In genomic region chr1:170881268-170882265, GRCh38 we compare ENCODE assay signal across 8 cellular contexts. TPM values are rescaled to one million over a fixed set of nuclear protein-coding genes. Genes with fewer than 3 reads are reported as not detected.
DNase-seq lines count a peak whose midpoint lies in the region; TF ChIP-seq lines count a peak whose summit lies in the region.

No MANE protein-coding gene starts in this region.

- H3K9me3 Mint-ChIP-seq in glutamatergic neuron (ENCODE audit: unreplicated experiment) = no peaks in the 10 kb centered on the region
- peaks cover 2% of the 10 kb centered on the region for H3K9me3 Mint-ChIP-seq in activated T-cell treated with anti-CD3 and anti-CD28 coated beads, Interleukin-2, amount 50 U/mL, for 24 hours

- no peaks in the 10 kb centered on the region for H3K4me1 Mint-ChIP-seq in glutamatergic neuron (ENCODE audit: low read depth, unreplicated experiment)
- no peaks in the 10 kb centered on the region for H3K4me1 Mint-ChIP-seq in activated T-cell treated with anti-CD3 and anti-CD28 coated beads, Interleukin-2, amount 50 U/mL, for 24 hours (ENCODE audit: low read depth)

- H3K27me3 Mint-ChIP-seq in glutamatergic neuron (ENCODE audit: unreplicated experiment) = no peaks in the 10 kb centered on the region
- H3K27me3 Mint-ChIP-seq in activated T-cell treated with anti-CD3 and anti-CD28 coated beads, Interleukin-2, amount 50 U/mL, for 24 hours = peaks cover 12% of the 10 kb centered on the region

- H3K4me3 ChIP-seq in LNCaP clone FGC (ENCODE audit: low read depth, low read length) = no peak overlapping the region
- no peak overlapping the region for H3K4me3 ChIP-seq in brain microvascular endothelial cell (ENCODE audit: low read depth, low read length)

- DNase-seq in GM10248 (ENCODE audit: extremely low spot score) = no peak
- peak; percentile 10 for DNase-seq in LNCaP clone FGC (ENCODE audit: low read depth)
- DNase-seq in brain microvascular endothelial cell = peak; percentile 56
- DNase-seq in lung microvascular endothelial cell (ENCODE audit: low read depth in 2 of 2) = peak; percentile 52 to 54
- no peak for DNase-seq in stimulated activated CD4-positive, alpha-beta T cell treated with anti-CD3 and anti-CD28 coated beads, Interleukin-4, amount 100 ng/mL, for 24 hours
- DNase-seq in glutamatergic neuron = no peak
- DNase-seq in CD1c-positive myeloid dendritic cell (ENCODE audit: extremely low spot score) = no peak
- no peak for DNase-seq in activated T-cell treated with anti-CD3 and anti-CD28 coated beads, Interleukin-2, amount 50 U/mL, for 24 hours

- no peak overlapping the region for H3K27ac ChIP-seq in brain microvascular endothelial cell

- no peaks in the 10 kb centered on the region for H3K27me3 ChIP-seq in brain microvascular endothelial cell (replicated peaks)

- POLR2A ChIA-PET in GM10248 (lab: Yijun Ruan, JAX) = no interaction called here

- no peaks in the 10 kb centered on the region for H3K36me3 ChIP-seq in brain microvascular endothelial cell (replicated peaks)

- H3K36me3 Mint-ChIP-seq in glutamatergic neuron (ENCODE audit: unreplicated experiment) = no peaks in the 10 kb centered on the region
- H3K36me3 Mint-ChIP-seq in activated T-cell treated with anti-CD3 and anti-CD28 coated beads, Interleukin-2, amount 50 U/mL, for 24 hours (ENCODE audit: low read depth) = no peaks in the 10 kb centered on the region

- no peak overlapping the region for H3K27ac Mint-ChIP-seq in glutamatergic neuron (ENCODE audit: unreplicated experiment)
- no peak overlapping the region for H3K27ac Mint-ChIP-seq in activated T-cell treated with anti-CD3 and anti-CD28 coated beads, Interleukin-2, amount 50 U/mL, for 24 hours

- CTCF ChIA-PET in GM10248 (lab: Yijun Ruan, JAX) = interaction anchor here (0.7 to 3.8 kb wide), 14 partner anchors 8 to 958 kb away, joined by 3 to 49 read pairs (median 4); no protein-coding TSS in a partner anchor

- H3K4me3 Mint-ChIP-seq in glutamatergic neuron (ENCODE audit: unreplicated experiment) = no peak overlapping the region
- no peak overlapping the region for H3K4me3 Mint-ChIP-seq in activated T-cell treated with anti-CD3 and anti-CD28 coated beads, Interleukin-2, amount 50 U/mL, for 24 hours

- TF ChIP-seq CTCF in GM10248 (IDR thresholded peaks at IDR 0.05; ENCODE audit: control extremely low read depth, extremely low read depth, low read depth, missing control alignments) = peak; percentile 57
- peak; percentile 79 for TF ChIP-seq CTCF in LNCaP clone FGC (IDR thresholded peaks at IDR 0.05; ENCODE audit: control insufficient read depth, extremely low read depth, insufficient read depth)
- peak; percentile 67 for TF ChIP-seq CTCF in brain microvascular endothelial cell (IDR thresholded peaks at IDR 0.05; ENCODE audit: low read depth, low read length, missing control alignments)
- no peak for TF ChIP-seq CTCF in glutamatergic neuron (IDR thresholded peaks at IDR 0.05; ENCODE audit: partially characterized antibody, unreplicated experiment)

- in situ Hi-C loops in brain microvascular endothelial cell (cut with HindIII; ENCODE audit: low pct_ligation_motif_present, low sequenced_read_pairs) = no loop called here

RNA-seq across cellular contexts. Expression of gene MROH9, which starts 53.8 kb away (rescaled TPM):
- not detected in 2 replicates for total RNA-seq in lung microvascular endothelial cell
- total RNA-seq in glutamatergic neuron (ENCODE audit: unreplicated experiment) = not detected

Comparison
In these comparisons a context has a peak if more than half of its experiments do, and no peak if none do; other contexts are left out.
1. DNase-seq: peak in LNCaP clone FGC (single experiment), brain microvascular endothelial cell (single experiment) and lung microvascular endothelial cell (2 of 2); none in GM10248 (single experiment), stimulated activated CD4-positive, alpha-beta T cell treated with anti-CD3 and anti-CD28 coated beads, Interleukin-4, amount 100 ng/mL, for 24 hours (single experiment), glutamatergic neuron (single experiment), CD1c-positive myeloid dendritic cell (single experiment) and activated T-cell treated with anti-CD3 and anti-CD28 coated beads, Interleukin-2, amount 50 U/mL, for 24 hours (single experiment).